In genomic region chr10:119872610-119872859, GRCh38 we compare ENCODE assay signal across 8 cellular contexts. TPM values are rescaled to one million over a fixed set of nuclear protein-coding genes. Genes with fewer than 3 reads are reported as not detected.
DNase-seq lines count a peak whose midpoint lies in the region; ATAC-seq, FAIRE-seq and TF ChIP-seq lines count a peak whose summit lies in the region.

TSS of gene MCMBP (minus strand) at chr10:119872843. CDS start at chr10:119872584, 259 bp downstream.

- no peak for FAIRE-seq in RCC 7860 (lab: Jason Lieb, UNC)

- CTCF ChIA-PET in BJ (lab: Yijun Ruan, JAX) = interaction anchor here (0.6 to 2.9 kb wide), 2 partner anchors 122 to 467 kb away, joined by 4 to 14 read pairs; no protein-coding TSS in a partner anchor

- in situ Hi-C loops in SK-MEL-5 (cut with HindIII; ENCODE audit: low pct_unique_long_range_greater_than_20kb, low sequenced_read_pairs) = no loop called here

- H3K9me3 ChIP-seq in osteoblast (ENCODE audit: low read depth, low read length) = no peaks in the 10 kb centered on the region

- H3K4me3 ChIP-seq in BJ (ENCODE audit: low read depth, low read length) = peak within 1 kb of the TSS; percentile 85
- peak within 1 kb of the TSS; percentile 77 for H3K4me3 ChIP-seq in fibroblast of the aortic adventitia (ENCODE audit: low read depth, low read length)
- H3K4me3 ChIP-seq in osteoblast (ENCODE audit: insufficient read depth, low read length) = peak within 1 kb of the TSS; percentile 82

- peaks cover 16% of the 10 kb centered on the region for H3K4me1 ChIP-seq in osteoblast (ENCODE audit: insufficient read depth, low read length)

- peak within 1 kb of the TSS; percentile 99 for H2AFZ ChIP-seq in osteoblast (ENCODE audit: low read length)

- POLR2A ChIA-PET in BJ (lab: Charles Lee) = interaction anchor here (0.7 to 1.6 kb wide), 2 partner anchors 13 to 20 kb away, joined by 3 to 7 read pairs; partner anchors contain the start of gene SEC23IP

- H3K79me2 ChIP-seq in osteoblast (ENCODE audit: insufficient read depth, low read length) = peaks cover 47% of the 10 kb centered on the region

- DNase-seq in BJ (ENCODE audit: low read depth) = no peak
- DNase-seq in SK-MEL-5 (ENCODE audit: low read depth, low spot score) = no peak
- no peak for DNase-seq in fibroblast of the aortic adventitia (ENCODE audit: low read depth)
- DNase-seq in osteoblast (ENCODE audit: insufficient read length, low spot score, missing footprints) = no peak
- no peak for DNase-seq in RCC 7860 (ENCODE audit: low spot score)
- DNase-seq in NCI-H1930 (lab: John Stamatoyannopoulos, UW) = no peak

- H3K27me3 ChIP-seq in BJ (ENCODE audit: control insufficient read depth, insufficient read depth, low read length) (no peaks in the 10 kb centered on the region), osteoblast (ENCODE audit: insufficient read depth, low read length) (no peaks in the 10 kb centered on the region)

- H3K36me3 ChIP-seq in BJ (ENCODE audit: control insufficient read depth, insufficient read depth, low read length) = no peaks in the 10 kb centered on the region
- no peaks in the 10 kb centered on the region for H3K36me3 ChIP-seq in osteoblast (ENCODE audit: insufficient read depth, low read length)

- ATAC-seq in GM21717 (IDR thresholded peaks at IDR 0.05; ENCODE audit: unreplicated experiment) (peak; percentile 22), GM21381 (IDR thresholded peaks at IDR 0.05; ENCODE audit: unreplicated experiment) (no peak)

- no peak for TF ChIP-seq CTCF in BJ (IDR thresholded peaks at IDR 0.05; ENCODE audit: insufficient read depth, low read depth, low read length)
- TF ChIP-seq CTCF in fibroblast of the aortic adventitia (IDR thresholded peaks at IDR 0.05; ENCODE audit: insufficient read depth, low read length) = no peak
- TF ChIP-seq CTCF in osteoblast (IDR thresholded peaks at IDR 0.05; ENCODE audit: extremely low read depth, low read depth, low read length) = no peak

- peak within 1 kb of the TSS; percentile 75 for H3K27ac ChIP-seq in osteoblast (ENCODE audit: low read depth, low read length)

- peaks cover 26% of the 10 kb centered on the region for H4K20me1 ChIP-seq in osteoblast (ENCODE audit: insufficient read depth, low read length)

- peak within 1 kb of the TSS; percentile 92 for H3K4me2 ChIP-seq in osteoblast (ENCODE audit: insufficient read depth, low read length)

RNA-seq across cellular contexts. Expression of gene MCMBP, which starts in this region (rescaled TPM):
- polyA plus RNA-seq in BJ (2011; rRNA removed) = 41.6 and 73.0 TPM in 2 replicates
- polyA minus RNA-seq in BJ (2011; rRNA and poly(A)+ RNA removed) = 28.2 and 39.6 TPM in 2 replicates
- total RNA-seq in SK-MEL-5 (2014; rRNA removed; shearing (Covaris generic)) = 39.6 and 41.1 TPM in 2 replicates
- polyA plus RNA-seq in SK-MEL-5 (2015; cell fraction: cytosol; rRNA removed) = 43.4 and 46.7 TPM in 2 replicates
- 25.8 and 29.1 TPM in 2 replicates for polyA plus RNA-seq in SK-MEL-5 (2015; cell fraction: nucleus; rRNA removed)
- 31.4 and 74.3 TPM in 2 replicates for total RNA-seq in fibroblast of the aortic adventitia (ENCODE audit: low replicate concordance)
- total RNA-seq in osteoblast = 47.7 and 48.1 TPM in 2 replicates
